Comparison of ENCODE assay signal across 9 cellular contexts in genomic region chr11:73323464-73323863, GRCh38. TPM values are rescaled to one million over a fixed set of nuclear protein-coding genes. Genes with fewer than 3 reads are reported as not detected.
DNase-seq lines count a peak whose midpoint lies in the region; ATAC-seq and TF ChIP-seq lines count a peak whose summit lies in the region.
"Had no signal": no experiment of that assay in that cellular context is flagged by ENCODE, and none has a peak within 500 bp of the region (broad histone marks: within the 10 kb centered on the region; RNA-seq: fewer than 3 reads in every experiment).

No MANE protein-coding gene starts in this region.

- TF ChIP-seq CTCF in brain microvascular endothelial cell (IDR thresholded peaks at IDR 0.05; ENCODE audit: low read depth, low read length, missing control alignments) (no peak), gastrocnemius medialis (IDR thresholded peaks at IDR 0.05 in 4 of 5, conservative IDR thresholded peaks at IDR 0.05 in 1 of 5) (no peak)

- H3K27me3 Mint-ChIP-seq in activated CD8-positive, alpha-beta T cell treated with anti-CD3 and anti-CD28 coated beads, Interleukin-2, amount 10 ng/mL, durations not matched to agents 7 days and 5 days (ENCODE audit: low read depth), result no peaks in the 10 kb centered on the region

- no peaks in the 10 kb centered on the region for H3K27me3 ChIP-seq in GM23248 (replicated peaks; ENCODE audit: insufficient read depth)
- no peaks in the 10 kb centered on the region for H3K27me3 ChIP-seq in brain microvascular endothelial cell (replicated peaks)
- no peaks in the 10 kb centered on the region for H3K27me3 ChIP-seq in gastrocnemius medialis

- H3F3A ChIP-seq in GM23248 (ENCODE audit: insufficient read depth), result peaks cover 45% of the 10 kb centered on the region

- 10 to 17% methylated on average over 12 to 14 of the region's 14 CpGs for WGBS in GM23248 (ENCODE audit: low coverage in 1 of 2, low lambda C conversion rate in 2 of 2, missing lambda C conversion rate in 2 of 2), 2 experiments

- H3K4me3 ChIP-seq in GM23248, result peak overlapping the region; percentile 29; the same call in 1 of the 2 replicates
- H3K4me3 ChIP-seq in brain microvascular endothelial cell (ENCODE audit: low read depth, low read length), result no peak overlapping the region
- H3K4me3 ChIP-seq in gastrocnemius medialis, result no peak overlapping the region

- POLR2A ChIA-PET in activated CD8-positive, alpha-beta T cell treated with anti-CD3 and anti-CD28 coated beads, Interleukin-2, amount 10 ng/mL, durations not matched to agents 7 days and 5 days (lab: Charles Lee), result no interaction called here

- in situ Hi-C loops in GM23248 (cut with MboI), result no loop called here
- in situ Hi-C loops in brain microvascular endothelial cell (cut with HindIII; ENCODE audit: low pct_ligation_motif_present, low sequenced_read_pairs), result no loop called here
- in situ Hi-C loops in gastrocnemius medialis (cut with MboI; ENCODE audit: low sequenced_read_pairs in 4 of 4), result no loop called here

- no peak overlapping the region for H2AFZ ChIP-seq in GM23248

- peak overlapping the region; percentile 59 for H3K9ac ChIP-seq in GM23248

- no peaks in the 10 kb centered on the region for H3K9me3 Mint-ChIP-seq in activated CD8-positive, alpha-beta T cell treated with anti-CD3 and anti-CD28 coated beads, Interleukin-2, amount 10 ng/mL, durations not matched to agents 7 days and 5 days (ENCODE audit: insufficient read depth)

- CTCF ChIA-PET in activated CD8-positive, alpha-beta T cell treated with anti-CD3 and anti-CD28 coated beads, Interleukin-2, amount 10 ng/mL, durations not matched to agents 7 days and 5 days (lab: Charles Lee), result interaction anchor here (1.4 to 3.0 kb wide), 2 partner anchors 15 to 17 kb away, joined by 4 to 13 read pairs; partner anchors contain the start of gene ARHGEF17

- DNase-seq in GM23248 (peak; percentile 87), brain microvascular endothelial cell (peak; percentile 35), iPS-NIHi11 (ENCODE audit: low spot score) (peak; percentile 86), gastrocnemius medialis (peak; percentile 19 to 52), NOMO-1 treated with dmso at 0.1 percent for 144 hours (lab: John Stamatoyannopoulos, UW; ENCODE audit: unreplicated experiment) (no peak), NCI-H1436 (lab: John Stamatoyannopoulos, UW) (no peak)
- DNase-seq in activated CD8-positive, alpha-beta T cell treated with anti-CD3 and anti-CD28 coated beads, Interleukin-2, amount 10 ng/mL, durations not matched to agents 7 days and 5 days, result no peak
- DNase-seq in activated effector memory CD4-positive, alpha-beta T cell treated with Interleukin-2 at 50 U/mL for 16 hours, result no peak
- DNase-seq: activated CD4-positive, alpha-beta T cell treated with anti-CD3 and anti-CD28 coated beads, Interleukin-2, amount 50 U/mL, for 4 hours had no signal

- no peaks in the 10 kb centered on the region for H3K36me3 Mint-ChIP-seq in activated CD8-positive, alpha-beta T cell treated with anti-CD3 and anti-CD28 coated beads, Interleukin-2, amount 10 ng/mL, durations not matched to agents 7 days and 5 days (ENCODE audit: low read depth)

- no peaks in the 10 kb centered on the region for H3K9me2 ChIP-seq in GM23248 (ENCODE audit: insufficient read depth)

- H3K9me3 ChIP-seq in GM23248 (ENCODE audit: low read depth), result no peaks in the 10 kb centered on the region
- H3K9me3 ChIP-seq in gastrocnemius medialis, result no peaks in the 10 kb centered on the region

- H3K4me2 ChIP-seq in GM23248 (ENCODE audit: unreplicated experiment), result peak overlapping the region; percentile 55

- no peaks in the 10 kb centered on the region for H3K36me3 ChIP-seq in GM23248 (ENCODE audit: low read depth)
- H3K36me3 ChIP-seq in brain microvascular endothelial cell (replicated peaks), result no peaks in the 10 kb centered on the region
- no peaks in the 10 kb centered on the region for H3K36me3 ChIP-seq in gastrocnemius medialis

- H3K79me2 ChIP-seq in GM23248 (ENCODE audit: insufficient read depth), result peaks cover 100% of the 10 kb centered on the region

- intact Hi-C loops in gastrocnemius medialis (cut with DNase I; ENCODE audit: low total_unique reads), result no loop called here

- H3K4me1 ChIP-seq in GM23248 (ENCODE audit: insufficient read depth) (peaks cover 74% of the 10 kb centered on the region), gastrocnemius medialis (peaks cover 22 to 40% of the 10 kb centered on the region in 2 donors)

- peak overlapping the region; percentile 74 for H3K27ac ChIP-seq in GM23248
- peak overlapping the region; percentile 74 for H3K27ac ChIP-seq in brain microvascular endothelial cell
- H3K27ac ChIP-seq in gastrocnemius medialis, result peak overlapping the region; percentile 66 to 74 (median 70)

- peaks cover 3% of the 10 kb centered on the region; the same call in 1 of the 2 replicates for H4K20me1 ChIP-seq in GM23248 (ENCODE audit: insufficient read depth)

- H3K27ac Mint-ChIP-seq in activated CD8-positive, alpha-beta T cell treated with anti-CD3 and anti-CD28 coated beads, Interleukin-2, amount 10 ng/mL, durations not matched to agents 7 days and 5 days, result no peak overlapping the region

- no peak for TF ChIP-seq POLR2A in gastrocnemius medialis (IDR thresholded peaks at IDR 0.05)

- no peak overlapping the region for H3K4me3 Mint-ChIP-seq in activated CD8-positive, alpha-beta T cell treated with anti-CD3 and anti-CD28 coated beads, Interleukin-2, amount 10 ng/mL, durations not matched to agents 7 days and 5 days

- H3K4me1 Mint-ChIP-seq in activated CD8-positive, alpha-beta T cell treated with anti-CD3 and anti-CD28 coated beads, Interleukin-2, amount 10 ng/mL, durations not matched to agents 7 days and 5 days (ENCODE audit: low read depth), result peaks cover 23% of the 10 kb centered on the region

- peak; percentile 25 to 37 for ATAC-seq in gastrocnemius medialis
- ATAC-seq in activated CD8-positive, alpha-beta T cell treated with anti-CD3 and anti-CD28 coated beads, Interleukin-2, amount 10 ng/mL, durations not matched to agents 7 days and 5 days, result no peak

RNA-seq across cellular contexts. Expression of gene ARHGEF17, which starts 15.4 kb away (rescaled TPM):
- total RNA-seq in GM23248 (2014; rRNA removed; shearing (Covaris generic)), result 23.5 and 24.2 TPM in 2 replicates
- polyA plus RNA-seq in GM23248 (2016; fragmentation: Nextera tagmentation; extraction: Ambion mirVana), result 15.3 and 16.5 TPM in 2 replicates
- 10 to 100 TPM in 3 of 4 donors, 1 to 10 TPM in 1; 8.9 to 16.9 (median 13.9) TPM for total RNA-seq in gastrocnemius medialis
- under 1 TPM in 1 of 2 experiments, not detected in 1; 0.18 TPM for total RNA-seq in activated CD8-positive, alpha-beta T cell treated with anti-CD3 and anti-CD28 coated beads, Interleukin-2, amount 10 ng/mL, durations not matched to agents 7 days and 5 days

RNA-seq across cellular contexts. Expression of gene P2RY6, which starts 51.3 kb away (rescaled TPM):
- 0.76 TPM in 1 of 2 replicates, not detected in the other for total RNA-seq in GM23248 (2014; rRNA removed; shearing (Covaris generic))
- polyA plus RNA-seq in GM23248 (2016; fragmentation: Nextera tagmentation; extraction: Ambion mirVana), result 0.99 and 1.5 TPM in 2 replicates
- total RNA-seq in gastrocnemius medialis, result 1 to 10 TPM in 2 of 4 donors, under 1 TPM in 1, not detected in 1; 0.78 to 2.8 (median 1.1) TPM
- not detected for total RNA-seq in activated CD8-positive, alpha-beta T cell treated with anti-CD3 and anti-CD28 coated beads, Interleukin-2, amount 10 ng/mL, durations not matched to agents 7 days and 5 days

RNA-seq across cellular contexts. Expression of gene RELT, which starts 52.7 kb away (rescaled TPM):
- total RNA-seq in GM23248 (2014; rRNA removed; shearing (Covaris generic)), result 7.1 and 8.2 TPM in 2 replicates
- polyA plus RNA-seq in GM23248 (2016; fragmentation: Nextera tagmentation; extraction: Ambion mirVana), result 2.8 and 2.9 TPM in 2 replicates
- 10 to 100 TPM; 18.5 to 63.5 (median 36.7) TPM for total RNA-seq in gastrocnemius medialis
- 10 to 100 TPM; 28.6 to 33.2 TPM for total RNA-seq in activated CD8-positive, alpha-beta T cell treated with anti-CD3 and anti-CD28 coated beads, Interleukin-2, amount 10 ng/mL, durations not matched to agents 7 days and 5 days

Comparison
In these comparisons a context has a peak if more than half of its experiments do, and no peak if none do; other contexts are left out.
1. DNase-seq: peak in GM23248 (single experiment), brain microvascular endothelial cell (single experiment), iPS-NIHi11 (single experiment) and gastrocnemius medialis (2 of 2); none in NOMO-1 treated with dmso at 0.1 percent for 144 hours (single experiment), NCI-H1436 (single experiment), activated CD8-positive, alpha-beta T cell treated with anti-CD3 and anti-CD28 coated beads, Interleukin-2, amount 10 ng/mL, durations not matched to agents 7 days and 5 days (single experiment) and activated effector memory CD4-positive, alpha-beta T cell treated with Interleukin-2 at 50 U/mL for 16 hours (single experiment).
2. RNA of gene ARHGEF17, which starts 15.4 kb away (total RNA-seq): 23.5 to 24.2 TPM in GM23248 and 8.9 to 16.9 TPM in gastrocnemius medialis; 0.18 TPM in activated CD8-positive, alpha-beta T cell treated with anti-CD3 and anti-CD28 coated beads, Interleukin-2, amount 10 ng/mL, durations not matched to agents 7 days and 5 days; every median in the first group is over 4 times any median in the second.
3. Peak in every context shown above with its lines, with median percentiles within 50 percentile points of each other: H3K27ac ChIP-seq.